Comparison of ENCODE assay signal across 8 cellular contexts in the genomic region with DNA sequence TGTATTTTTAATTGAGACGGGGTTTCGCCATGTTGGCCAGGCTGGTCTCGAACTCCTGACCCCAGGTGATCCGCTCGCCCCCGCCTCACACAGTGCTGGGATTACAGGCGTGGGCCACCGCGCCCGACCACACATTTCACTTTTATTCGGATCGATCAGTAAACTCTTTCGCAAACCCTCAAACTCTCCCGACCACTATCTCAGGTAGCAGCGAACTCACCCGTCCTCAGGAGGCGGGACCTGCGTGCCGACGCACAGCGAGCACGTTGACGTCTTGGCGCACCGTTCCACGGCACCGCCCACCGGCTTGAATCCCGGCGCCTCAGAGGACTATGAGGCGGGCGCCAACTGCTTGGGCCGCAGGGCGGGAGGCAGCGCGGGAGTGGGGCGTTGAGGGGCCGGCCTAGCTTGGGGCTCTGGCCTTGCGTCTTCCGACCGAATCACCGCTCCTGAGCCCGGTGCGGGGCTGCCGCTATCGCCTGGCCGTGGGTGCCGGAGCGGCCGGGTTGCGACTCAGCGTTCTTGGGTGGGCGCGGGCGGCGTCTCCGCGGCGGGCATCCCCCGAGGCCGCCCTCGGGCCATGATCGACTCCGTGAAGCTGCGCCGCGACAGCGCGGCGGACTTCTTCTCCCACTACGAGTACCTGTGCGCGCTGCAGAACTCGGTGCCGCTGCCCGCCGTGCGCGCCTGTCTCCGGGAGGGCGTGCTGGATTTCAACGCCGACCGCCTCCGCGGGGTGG. TPM values are rescaled to one million over a fixed set of nuclear protein-coding genes. Genes with fewer than 3 reads are reported as not detected.
DNase-seq lines count a peak whose midpoint lies in the region; ATAC-seq and TF ChIP-seq lines count a peak whose summit lies in the region.

Gene CEP78 (plus strand): TSS at position 305 of the 740 bp plus-strand sequence. CDS start 276 bp downstream, at position 581.

- no peaks in the 10 kb centered on the region for H3K36me3 ChIP-seq in GM06990 (ENCODE audit: control insufficient read depth, insufficient read depth, low read length)
- peaks cover 10% of the 10 kb centered on the region for H3K36me3 ChIP-seq in suprapubic skin

- ATAC-seq in SK-N-SH treated with all-trans-retinoic acid at 6 μM for 48 hours, result peak; percentile 98

- no peak for TF ChIP-seq POLR2A in suprapubic skin (IDR thresholded peaks at IDR 0.05)

- H3K9me3 ChIP-seq in suprapubic skin, result no peaks in the 10 kb centered on the region

- peak within 1 kb of the TSS; percentile 42 for H3K27ac ChIP-seq in suprapubic skin

- WGBS in suprapubic skin, result under 1% methylated on average over 24 of the region's 86 CpGs

- TF ChIP-seq CTCF in GM06990 (IDR thresholded peaks at IDR 0.05; ENCODE audit: insufficient read depth, low read length, poor library complexity, severe bottlenecking), result no peak
- no peak for TF ChIP-seq CTCF in HFF-Myc (IDR thresholded peaks at IDR 0.05; ENCODE audit: low read depth, low read length, missing control alignments)
- no peak for TF ChIP-seq CTCF in suprapubic skin (IDR thresholded peaks at IDR 0.05)

- DNase-seq in GM06990 (ENCODE audit: extremely low read depth, insufficient read length) (peak; percentile 93), HFF-Myc (ENCODE audit: extremely low read depth, low read depth) (peak; percentile 64), MV-4-11 (lab: John Stamatoyannopoulos, UW) (peak; percentile 84), globus pallidus (ENCODE audit: low spot score) (peak; percentile 80), nucleus accumbens (lab: John Stamatoyannopoulos, UW) (peak in 55 of 56 donors; percentile 34 to 93 (median 75)), suprapubic skin (ENCODE audit: low spot score in 2 of 2) (peak; percentile 92 to 95)
- peak; percentile 90 for DNase-seq in activated naive CD4-positive, alpha-beta T cell treated with anti-CD3 and anti-CD28 coated beads, Interleukin-2, amount 50 U/mL, for 16 hours

- no peak for TF ChIP-seq EP300 in suprapubic skin (IDR thresholded peaks at IDR 0.05)

- H3K4me3 ChIP-seq in GM06990 (replicated peaks; ENCODE audit: low read depth, low read length) (peak within 1 kb of the TSS; percentile 83), HFF-Myc (replicated peaks; ENCODE audit: low read depth, low read length) (peak within 1 kb of the TSS; percentile 83), suprapubic skin (peak within 1 kb of the TSS; percentile 88)

- H3K4me1 ChIP-seq in suprapubic skin, result peaks cover 17% of the 10 kb centered on the region

- H3K27me3 ChIP-seq in GM06990 (replicated peaks; ENCODE audit: control insufficient read depth, insufficient read depth, low read length) (no peaks in the 10 kb centered on the region), suprapubic skin (no peaks in the 10 kb centered on the region)

TF ChIP-seq in SK-N-SH treated with all-trans-retinoic acid at 6 μM for 48 hours, 23 proteins besides CTCF, POLR2A, EP300 and RAD21:
- TF ChIP-seq SNAI2 (CRISPR knock-in tag; IDR thresholded peaks at IDR 0.05) (0 out of 2 replicates have a peak, but pooled peaks have one; percentile 43), ZFP30 (CRISPR knock-in tag; IDR thresholded peaks at IDR 0.05) (0 out of 2 replicates have a peak, but pooled peaks have one; percentile 20), RARB (CRISPR knock-in tag; IDR thresholded peaks at IDR 0.05) (no peak)
- TF ChIP-seq, protein P1, sequence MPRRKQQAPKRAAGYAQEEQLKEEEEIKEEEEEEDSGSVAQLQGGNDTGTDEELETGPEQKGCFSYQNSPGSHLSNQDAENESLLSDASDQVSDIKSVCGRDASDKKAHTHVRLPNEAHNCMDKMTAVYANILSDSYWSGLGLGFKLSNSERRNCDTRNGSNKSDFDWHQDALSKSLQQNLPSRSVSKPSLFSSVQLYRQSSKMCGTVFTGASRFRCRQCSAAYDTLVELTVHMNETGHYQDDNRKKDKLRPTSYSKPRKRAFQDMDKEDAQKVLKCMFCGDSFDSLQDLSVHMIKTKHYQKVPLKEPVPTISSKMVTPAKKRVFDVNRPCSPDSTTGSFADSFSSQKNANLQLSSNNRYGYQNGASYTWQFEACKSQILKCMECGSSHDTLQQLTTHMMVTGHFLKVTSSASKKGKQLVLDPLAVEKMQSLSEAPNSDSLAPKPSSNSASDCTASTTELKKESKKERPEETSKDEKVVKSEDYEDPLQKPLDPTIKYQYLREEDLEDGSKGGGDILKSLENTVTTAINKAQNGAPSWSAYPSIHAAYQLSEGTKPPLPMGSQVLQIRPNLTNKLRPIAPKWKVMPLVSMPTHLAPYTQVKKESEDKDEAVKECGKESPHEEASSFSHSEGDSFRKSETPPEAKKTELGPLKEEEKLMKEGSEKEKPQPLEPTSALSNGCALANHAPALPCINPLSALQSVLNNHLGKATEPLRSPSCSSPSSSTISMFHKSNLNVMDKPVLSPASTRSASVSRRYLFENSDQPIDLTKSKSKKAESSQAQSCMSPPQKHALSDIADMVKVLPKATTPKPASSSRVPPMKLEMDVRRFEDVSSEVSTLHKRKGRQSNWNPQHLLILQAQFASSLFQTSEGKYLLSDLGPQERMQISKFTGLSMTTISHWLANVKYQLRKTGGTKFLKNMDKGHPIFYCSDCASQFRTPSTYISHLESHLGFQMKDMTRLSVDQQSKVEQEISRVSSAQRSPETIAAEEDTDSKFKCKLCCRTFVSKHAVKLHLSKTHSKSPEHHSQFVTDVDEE (CRISPR knock-in tag; IDR thresholded peaks at IDR 0.05), result peak; percentile 31; the same call in 1 of the 2 replicates

RNA-seq across cellular contexts. Expression of gene CEP78, which starts in this region (rescaled TPM):
- 10 to 100 TPM in 3 of 4 donors, 1 to 10 TPM in 1; 8.7 to 15.0 (median 11.7) TPM for total RNA-seq in suprapubic skin

Comparison
In these comparisons a context has a peak if more than half of its experiments do, and no peak if none do; other contexts are left out.
1. Peak in every context shown above with its lines: DNase-seq, ATAC-seq, H3K4me3 ChIP-seq and H3K27ac ChIP-seq.